ENCODE assay signal across 25 cellular contexts in genomic region chr11:70354629-70355028, GRCh38. TPM values are rescaled to one million over a fixed set of nuclear protein-coding genes. Genes with fewer than 3 reads are reported as not detected.
A peak's percentile ranks its signal among the peaks of the same experiment; 100 is the strongest.
DNase-seq lines count a peak whose midpoint lies in the region; ATAC-seq and TF ChIP-seq lines count a peak whose summit lies in the region.
"Had no signal": no experiment of that assay in that cellular context is flagged by ENCODE, and none has a peak within 500 bp of the region (broad histone marks: within the 10 kb centered on the region; RNA-seq: fewer than 3 reads in every experiment).

No MANE protein-coding gene starts in this region.

- H3K27ac ChIP-seq in right cardiac atrium (ENCODE audit: low read length) (no peak overlapping the region), heart left ventricle (no peak overlapping the region), endodermal cell (ENCODE audit: low read depth, low read length) (no peak overlapping the region)
- H3K27ac ChIP-seq: 22Rv1; A549; BLaER1 treated with 17β-estradiol and CSF1 and Interleukin-3, amounts not matched to agents 10 nM and 100 nM; C4-2B had no signal

- H3K9me3 Mint-ChIP-seq in natural killer cell, result no peaks in the 10 kb centered on the region
- no peaks in the 10 kb centered on the region for H3K9me3 Mint-ChIP-seq in natural killer cell treated with Interleukin-12 subunit alpha and Interleukin-12 subunit beta and Interleukin-15 and Interleukin-18, amount 100 ng/mL, for 72 hours
- peaks cover 0 to 1% (median 0%) of the 10 kb centered on the region in 6 donors for H3K9me3 Mint-ChIP-seq in immature natural killer cell
- H3K9me3 Mint-ChIP-seq in endodermal cell, result no peaks in the 10 kb centered on the region
- H3K9me3 Mint-ChIP-seq: CD4-positive, alpha-beta T cell; CD8-positive, alpha-beta T cell had no signal

- no peak for TF ChIP-seq POLR2A in heart left ventricle (IDR thresholded peaks at IDR 0.05)

- peaks cover 28% of the 10 kb centered on the region for H3K36me3 Mint-ChIP-seq in natural killer cell
- peaks cover 28% of the 10 kb centered on the region for H3K36me3 Mint-ChIP-seq in natural killer cell treated with Interleukin-12 subunit alpha and Interleukin-12 subunit beta and Interleukin-15 and Interleukin-18, amount 100 ng/mL, for 72 hours
- peaks cover 42 to 66% (median 42%) of the 10 kb centered on the region in 3 donors for H3K36me3 Mint-ChIP-seq in immature natural killer cell
- peaks cover 82% of the 10 kb centered on the region for H3K36me3 Mint-ChIP-seq in endodermal cell (ENCODE audit: low read depth)

- H3K4me1 Mint-ChIP-seq in natural killer cell (peaks cover 33 to 41% of the 10 kb centered on the region in 2 donors), immature natural killer cell (peaks cover 36 to 40% of the 10 kb centered on the region in 2 donors), endodermal cell (no peaks in the 10 kb centered on the region)
- H3K4me1 Mint-ChIP-seq in natural killer cell treated with Interleukin-12 subunit alpha and Interleukin-12 subunit beta and Interleukin-15 and Interleukin-18, amount 100 ng/mL, for 72 hours (ENCODE audit: low read depth in 2 of 2), result peaks cover 21 to 30% of the 10 kb centered on the region in 2 donors
- H3K4me1 Mint-ChIP-seq: B cell had no signal

- H3K36me3 ChIP-seq in heart left ventricle (peaks cover 0 to 93% (median 80%) of the 10 kb centered on the region in 9 donors), endodermal cell (ENCODE audit: control insufficient read depth, insufficient read depth, low read length) (peaks cover 95% of the 10 kb centered on the region)

- ATAC-seq in Right ventricle myocardium inferior (peak; percentile 79), right cardiac atrium (no peak), heart left ventricle (peak; percentile 34 to 83 (median 65)), left cardiac atrium (no peak), natural killer cell (no peak)
- ATAC-seq in natural killer cell treated with Interleukin-12 subunit alpha and Interleukin-12 subunit beta and Interleukin-15 and Interleukin-18, amount 100 ng/mL, for 72 hours, result no peak
- ATAC-seq: A549; CD8-positive, alpha-beta T cell; GM12878 had no signal

- intact Hi-C loops in Right ventricle myocardium inferior (cut with DNase I), result no loop called here
- intact Hi-C loops in right cardiac atrium (cut with DNase I), result no loop called here
- intact Hi-C loops in heart left ventricle (cut with DNase I), result no loop called here
- intact Hi-C loops in left cardiac atrium (cut with DNase I), result no loop called here
- intact Hi-C loops in natural killer cell (cut with micrococcal nuclease), result no loop called here

- H3K4me3 ChIP-seq in right cardiac atrium (ENCODE audit: low read length) (no peak overlapping the region), heart left ventricle (no peak overlapping the region), endodermal cell (ENCODE audit: low read length) (no peak overlapping the region)
- H3K4me3 ChIP-seq: A549; BLaER1 treated with 17β-estradiol and CSF1 and Interleukin-3, amounts not matched to agents 10 nM and 100 nM; GM12878 had no signal

- H3K27ac Mint-ChIP-seq in natural killer cell (peak overlapping the region; percentile 57 to 90), immature natural killer cell (peak overlapping the region in 4 of 6 donors; percentile 86 to 94 (median 90)), endodermal cell (no peak overlapping the region)
- peak overlapping the region in 1 of 2 donors; percentile 37 for H3K27ac Mint-ChIP-seq in natural killer cell treated with Interleukin-12 subunit alpha and Interleukin-12 subunit beta and Interleukin-15 and Interleukin-18, amount 100 ng/mL, for 72 hours
- H3K27ac Mint-ChIP-seq: B cell; CD4-positive, alpha-beta T cell; CD8-positive, alpha-beta T cell had no signal

- DNase-seq in Right ventricle myocardium inferior (ENCODE audit: missing footprints) (no peak), right cardiac atrium (no peak), heart left ventricle (no peak), left cardiac atrium (no peak), natural killer cell (no peak), immature natural killer cell (no peak), endodermal cell (no peak)
- no peak for DNase-seq in natural killer cell treated with Interleukin-12 subunit alpha and Interleukin-12 subunit beta and Interleukin-15 and Interleukin-18, amount 100 ng/mL, for 72 hours (ENCODE audit: low spot score)
- DNase-seq: AML-193; CD4-positive, alpha-beta T cell; COR-L47; DMS 273 treated with DMSO at 0.1 percent for 48 hours; DMS153; DMS53; DMS79; DND-41; EL; GDM1 had no signal

- no peak for TF ChIP-seq CTCF in heart left ventricle (IDR thresholded peaks at IDR 0.05)
- TF ChIP-seq CTCF in natural killer cell (IDR thresholded peaks at IDR 0.05), result no peak
- no peak for TF ChIP-seq CTCF in endodermal cell (conservative IDR thresholded peaks at IDR 0.05)

- H3K9ac ChIP-seq in endodermal cell (ENCODE audit: extremely low read depth, low read length, poor library complexity, severe bottlenecking), result no peak overlapping the region
- H3K9ac ChIP-seq: BLaER1 treated with 17β-estradiol and CSF1 and Interleukin-3, amounts not matched to agents 10 nM and 100 nM had no signal

- no peaks in the 10 kb centered on the region for H3K27me3 ChIP-seq in right cardiac atrium (ENCODE audit: control insufficient read depth, insufficient read depth)
- no peaks in the 10 kb centered on the region for H3K27me3 ChIP-seq in heart left ventricle
- no peaks in the 10 kb centered on the region for H3K27me3 ChIP-seq in endodermal cell (ENCODE audit: control insufficient read depth, insufficient read depth, low read length, poor library complexity, severe bottlenecking)
- H3K27me3 ChIP-seq: BLaER1 treated with 17β-estradiol and CSF1 and Interleukin-3, amounts not matched to agents 10 nM and 100 nM had no signal

- H3K27me3 Mint-ChIP-seq in natural killer cell (ENCODE audit: low read depth in 2 of 2), result peaks cover 0 to 9% of the 10 kb centered on the region in 2 donors
- H3K27me3 Mint-ChIP-seq in natural killer cell treated with Interleukin-12 subunit alpha and Interleukin-12 subunit beta and Interleukin-15 and Interleukin-18, amount 100 ng/mL, for 72 hours, result peaks cover 0 to 2% of the 10 kb centered on the region in 2 donors
- peaks cover 2 to 5% (median 2%) of the 10 kb centered on the region in 3 donors for H3K27me3 Mint-ChIP-seq in immature natural killer cell (ENCODE audit: low read depth in 3 of 3)
- H3K27me3 Mint-ChIP-seq in endodermal cell (ENCODE audit: insufficient read depth), result no peaks in the 10 kb centered on the region
- H3K27me3 Mint-ChIP-seq: B cell; CD4-positive, alpha-beta T cell had no signal

- H3K4me3 Mint-ChIP-seq in natural killer cell (peak overlapping the region; percentile 78), immature natural killer cell (peak overlapping the region; percentile 54 to 87 (median 83)), endodermal cell (no peak overlapping the region)
- no peak overlapping the region for H3K4me3 Mint-ChIP-seq in natural killer cell treated with Interleukin-12 subunit alpha and Interleukin-12 subunit beta and Interleukin-15 and Interleukin-18, amount 100 ng/mL, for 72 hours
- H3K4me3 Mint-ChIP-seq: B cell; CD4-positive, alpha-beta T cell; CD8-positive, alpha-beta T cell had no signal

- 80% methylated on average over 2 of the region's 2 CpGs for WGBS in right cardiac atrium
- 46 to 82% (median 66%) methylated on average over 2 of the region's 2 CpGs for WGBS in heart left ventricle, 4 donors
- WGBS in endodermal cell (ENCODE audit: insufficient coverage in 1 of 2, insufficient read length in 1 of 2), 2 experiments, result 93 to 100% methylated on average over 2 of the region's 2 CpGs

- H3K4me1 ChIP-seq in right cardiac atrium (ENCODE audit: control insufficient read depth, insufficient read depth, low read length) (no peaks in the 10 kb centered on the region), heart left ventricle (no peaks in the 10 kb centered on the region), endodermal cell (ENCODE audit: control insufficient read depth, insufficient read depth, low read length) (no peaks in the 10 kb centered on the region)
- H3K4me1 ChIP-seq: A549 had no signal

- no peaks in the 10 kb centered on the region for H3K9me3 ChIP-seq in right cardiac atrium (ENCODE audit: control insufficient read depth, low read length)
- H3K9me3 ChIP-seq in heart left ventricle, result no peaks in the 10 kb centered on the region
- no peaks in the 10 kb centered on the region for H3K9me3 ChIP-seq in endodermal cell (ENCODE audit: control insufficient read depth, low read length)
- H3K9me3 ChIP-seq: A549; BLaER1 treated with 17β-estradiol and CSF1 and Interleukin-3, amounts not matched to agents 10 nM and 100 nM had no signal

RNA-seq across cellular contexts. Expression of gene CTTN, which starts 43.7 kb away (rescaled TPM):
- 166 TPM for total RNA-seq in Right ventricle myocardium inferior
- total RNA-seq in right cardiac atrium, result 100 to 1,000 TPM in 1 of 4 donors, 10 to 100 TPM in 3; 84.1 to 117 (median 85.9) TPM
- 67.7 TPM for polyA plus RNA-seq in right cardiac atrium
- total RNA-seq in heart left ventricle, result 100 to 1,000 TPM; 109 to 186 (median 143) TPM
- polyA plus RNA-seq in heart left ventricle, result 100 to 1,000 TPM in 1 of 2 donors, 10 to 100 TPM in 1; 77.3 to 100 TPM
- total RNA-seq in left cardiac atrium, result 100 to 1,000 TPM in 1 of 2 donors, 10 to 100 TPM in 1; 71.7 to 112 TPM
- total RNA-seq in natural killer cell, result 1 to 10 TPM in 2 of 3 donors, under 1 TPM in 1; 0.59 to 5.8 (median 1.8) TPM
- total RNA-seq in natural killer cell treated with Interleukin-12 subunit alpha and Interleukin-12 subunit beta and Interleukin-15 and Interleukin-18, amount 100 ng/mL, for 72 hours, result 1 to 10 TPM; 1.8 to 2.6 TPM
- under 1 TPM in 2 of 3 donors, not detected in 1; 0.53 to 0.67 TPM for polyA plus RNA-seq in immature natural killer cell
- 100 to 1,000 TPM; 282 to 283 TPM for total RNA-seq in endodermal cell
- polyA plus RNA-seq in endodermal cell (2013, experiment 1 of 2), result 150 TPM
- polyA plus RNA-seq in endodermal cell (2013, experiment 2 of 2), result 132 TPM
- total RNA-seq: B cell had no signal

Comparison
In these comparisons a context has a peak if more than half of its experiments do, and no peak if none do; other contexts are left out.
1. ATAC-seq: peak in Right ventricle myocardium inferior (single experiment) and heart left ventricle (4 of 4); none in right cardiac atrium (0 of 2), left cardiac atrium (0 of 2), natural killer cell (0 of 3) and natural killer cell treated with Interleukin-12 subunit alpha and Interleukin-12 subunit beta and Interleukin-15 and Interleukin-18, amount 100 ng/mL, for 72 hours (0 of 2).
2. H3K4me3 Mint-ChIP-seq: peak in natural killer cell (single experiment) and immature natural killer cell (5 of 5); none in natural killer cell treated with Interleukin-12 subunit alpha and Interleukin-12 subunit beta and Interleukin-15 and Interleukin-18, amount 100 ng/mL, for 72 hours (single experiment) and endodermal cell (single experiment).
3. RNA of gene CTTN, which starts 43.7 kb away (total RNA-seq): 282 to 283 TPM in endodermal cell, 166 TPM in Right ventricle myocardium inferior (single experiment), 109 to 186 TPM in heart left ventricle, 71.7 to 112 TPM in left cardiac atrium and 84.1 to 117 TPM in right cardiac atrium; 1.8 to 2.6 TPM in natural killer cell treated with Interleukin-12 subunit alpha and Interleukin-12 subunit beta and Interleukin-15 and Interleukin-18, amount 100 ng/mL, for 72 hours and 0.59 to 5.8 TPM in natural killer cell; every median in the first group is over 10 times any median in the second.